15 cellular contexts compared by ENCODE assay signal in genomic region chr14:67151082-67151666, GRCh38. TPM values are rescaled to one million over a fixed set of nuclear protein-coding genes. Genes with fewer than 3 reads are reported as not detected.
DNase-seq lines count a peak whose midpoint lies in the region; ATAC-seq and TF ChIP-seq lines count a peak whose summit lies in the region.
"Had no signal": no experiment of that assay in that cellular context is flagged by ENCODE, and none has a peak within 500 bp of the region (broad histone marks: within the 10 kb centered on the region; RNA-seq: fewer than 3 reads in every experiment).

No MANE protein-coding gene starts in this region.

- no peaks in the 10 kb centered on the region for H3K27me3 ChIP-seq in H7 (ENCODE audit: control insufficient read depth, insufficient read depth, low read length)
- H3K27me3 ChIP-seq: esophagus muscularis mucosa had no signal

- H3K36me3 ChIP-seq in H7 (replicated peaks; ENCODE audit: control insufficient read depth, insufficient read depth, low read length): no peaks in the 10 kb centered on the region
- H3K36me3 ChIP-seq: esophagus muscularis mucosa had no signal

- H3K4me3 ChIP-seq in H7 (ENCODE audit: insufficient read depth, low read depth, low read length) (no peak overlapping the region), fibroblast of pulmonary artery (replicated peaks; ENCODE audit: low read depth, low read length) (no peak overlapping the region)
- H3K4me3 ChIP-seq: esophagus muscularis mucosa had no signal

- H3K27ac ChIP-seq in angular gyrus (ENCODE audit: low read depth, low read length): peak overlapping the region; percentile 13
- H3K27ac ChIP-seq: esophagus muscularis mucosa had no signal

- DNase-seq in H7: peak; percentile 10
- DNase-seq in fibroblast of pulmonary artery (ENCODE audit: low read depth): no peak
- peak; percentile 57 for DNase-seq in superior temporal gyrus (ENCODE audit: extremely low spot score)
- no peak for DNase-seq in NCI-H446 (lab: John Stamatoyannopoulos, UW)
- no peak for DNase-seq in left colon
- DNase-seq: activated CD4-positive, alpha-beta T cell treated with anti-CD3 and anti-CD28 coated beads, Interleukin-2, amount 10 ng/mL, durations not matched to agents 24 days and 14 days; Calu3; central memory CD4-positive, alpha-beta T cell; kidney; NCI-H187 treated with DMSO at 0.1 percent for 48 hours; nephron progenitor cell had no signal

- peak; percentile 26 for TF ChIP-seq CTCF in fibroblast of pulmonary artery (IDR thresholded peaks at IDR 0.05; ENCODE audit: low read length, missing control alignments)

- intact Hi-C loops in left colon (cut with DNase I, micrococcal nuclease): no loop called here

- no peak for ATAC-seq in HG03159 (IDR thresholded peaks at IDR 0.05; ENCODE audit: unreplicated experiment)
- ATAC-seq in left colon: no peak
- ATAC-seq: activated T-helper 17 cell treated with anti-CD3 and anti-CD28 coated beads, Interleukin-2, amount 50 U/mL, for 72 hours had no signal

RNA-seq across cellular contexts. Expression of gene GARIN2, which starts 38.1 kb away (rescaled TPM):
- not detected in 2 replicates for total RNA-seq in H7 (2014; rRNA removed; shearing (Covaris generic))
- not detected for total RNA-seq in left colon
- total RNA-seq: activated T-helper 17 cell treated with anti-CD3 and anti-CD28 coated beads, Interleukin-2, amount 50 U/mL, for 72 hours; esophagus muscularis mucosa had no signal

Comparison
In these comparisons a context has a peak if more than half of its experiments do, and no peak if none do; other contexts are left out.
1. DNase-seq: peak in H7 (single experiment) and superior temporal gyrus (single experiment); none in fibroblast of pulmonary artery (single experiment), NCI-H446 (0 of 2) and left colon (0 of 2).